11 cellular contexts compared by ENCODE assay signal in genomic region chr19:38710928-38711725, GRCh38. TPM values are rescaled to one million over a fixed set of nuclear protein-coding genes. Genes with fewer than 3 reads are reported as not detected.
DNase-seq lines count a peak whose midpoint lies in the region; ATAC-seq, FAIRE-seq and TF ChIP-seq lines count a peak whose summit lies in the region.
"Had no signal": no experiment of that assay in that cellular context is flagged by ENCODE, and none has a peak within 500 bp of the region (broad histone marks: within the 10 kb centered on the region; RNA-seq: fewer than 3 reads in every experiment).

No MANE protein-coding gene starts in this region.

- intact Hi-C loops in breast epithelium (cut with DNase I; ENCODE audit: low total_unique reads): no loop called here
- intact Hi-C loops in HepG2 (cut with micrococcal nuclease; ENCODE audit: unreplicated experiment): no loop called here
- intact Hi-C loops in stomach (cut with DNase I; ENCODE audit: low total_unique reads): no loop called here
- intact Hi-C loops in posterior vena cava (cut with DNase I): loop anchor here in 1 of 2 donors (5.0 kb wide), 1 partner anchor 59 kb away; no protein-coding TSS in a partner anchor

- H3K4me3 ChIP-seq in breast epithelium: no peak overlapping the region
- H3K4me3 ChIP-seq in HepG2 (replicated peaks in 1 of 3; ENCODE audit: insufficient read depth in 1 of 3, low read depth in 2 of 3, low read length in 3 of 3): no peak overlapping the region
- H3K4me3 ChIP-seq in stomach: no peak overlapping the region

- peaks cover 48% of the 10 kb centered on the region for H3K36me3 Mint-ChIP-seq in HFFc6 (ENCODE audit: low read depth)

- H2AFZ ChIP-seq in HepG2 (ENCODE audit: low read length): no peak overlapping the region

- peaks cover 6% of the 10 kb centered on the region for H3K36me3 ChIP-seq in breast epithelium
- H3K36me3 ChIP-seq in HepG2 (replicated peaks in 1 of 2; ENCODE audit: control insufficient read depth in 1 of 2, insufficient read depth in 2 of 2, low read length in 2 of 2): peaks cover 63 to 91% of the 10 kb centered on the region in 2 experiments
- H3K36me3 ChIP-seq in stomach: peaks cover 75 to 100% (median 99%) of the 10 kb centered on the region in 4 donors

- no peaks in the 10 kb centered on the region for H3K27me3 ChIP-seq in breast epithelium
- H3K27me3 ChIP-seq in HepG2 (ENCODE audit: control insufficient read depth in 1 of 2, insufficient read depth in 2 of 2, low read length in 2 of 2): no peaks in the 10 kb centered on the region
- H3K27me3 ChIP-seq in stomach: no peaks in the 10 kb centered on the region

- no peak overlapping the region for H3K9ac ChIP-seq in HepG2 (ENCODE audit: insufficient read depth, low read depth, low read length)

- H4K20me1 ChIP-seq in HepG2 (ENCODE audit: insufficient read depth, low read length): no peaks in the 10 kb centered on the region

- H3K9me3 Mint-ChIP-seq in HFFc6: peaks cover 6% of the 10 kb centered on the region; the same call in 1 of the 2 replicates

- no TSS peak for BruUV-seq in HepG2 (replicated peaks; lab: Mats Ljungman, UMichigan)

- 90% methylated on average over 21 of the region's 25 CpGs for WGBS in HepG2 (ENCODE audit: low lambda C conversion rate)
- WGBS in stomach, 5 donors: 63 to 83% (median 78%) methylated on average over 21 to 25 of the region's 25 CpGs

- no peak for ATAC-seq in HepG2
- ATAC-seq in GM19463 (IDR thresholded peaks at IDR 0.05; ENCODE audit: unreplicated experiment): no peak
- ATAC-seq in GM21526 (IDR thresholded peaks at IDR 0.05; ENCODE audit: low FRiP score, unreplicated experiment): no peak

- DNase-seq in HFFc6 (no peak), breast epithelium (ENCODE audit: low spot score in 2 of 2) (no peak), HepG2 (ENCODE audit: low spot score) (no peak), stomach (no peak), NCI-H748 treated with DMSO at 0.1 percent for 48 hours (lab: John Stamatoyannopoulos, UW) (no peak), posterior vena cava (ENCODE audit: low spot score) (no peak)
- DNase-seq: activated T-cell treated with anti-CD3 and anti-CD28 coated beads, Interleukin-2, amount 50 U/mL, for 48 hours; DMS53 had no signal

- POLR2A ChIA-PET in HepG2 (lab: Yijun Ruan, JAX): interaction anchor here (4.2 kb wide), 1 partner anchor 10 kb away, joined by 15 read pairs; no protein-coding TSS in a partner anchor

- H3K4me1 Mint-ChIP-seq in HFFc6 (ENCODE audit: low read depth): peaks cover 48% of the 10 kb centered on the region

- H3K9me3 ChIP-seq in breast epithelium: no peaks in the 10 kb centered on the region
- H3K9me3 ChIP-seq in HepG2 (ENCODE audit: low read length): no peaks in the 10 kb centered on the region
- H3K9me3 ChIP-seq in stomach: no peaks in the 10 kb centered on the region

- peaks cover 2% of the 10 kb centered on the region for H3K79me2 ChIP-seq in HepG2 (ENCODE audit: insufficient read depth, low read length)

- CTCF ChIA-PET in HepG2 (lab: Yijun Ruan, JAX; ENCODE audit: low intra/inter-chr PET ratio, low total read pairs): no interaction called here

- TF ChIP-seq POLR2A in breast epithelium (IDR thresholded peaks at IDR 0.05): no peak
- TF ChIP-seq POLR2A in HepG2 (IDR thresholded peaks at IDR 0.05; ENCODE audit: insufficient read depth in 1 of 2, low read depth in 2 of 2, low read length in 2 of 2): no peak
- no peak for TF ChIP-seq POLR2A in stomach (IDR thresholded peaks at IDR 0.05)

- no peak for FAIRE-seq in HepG2 (lab: Jason Lieb, UNC)
- FAIRE-seq: endothelial cell of umbilical vein had no signal

- TF ChIP-seq EP300 in HepG2 (IDR thresholded peaks at IDR 0.05; ENCODE audit: low read depth in 2 of 2, low read length in 2 of 2): no peak
- TF ChIP-seq EP300 in HepG2 (CRISPR knock-in tag; IDR thresholded peaks at IDR 0.05; ENCODE audit: borderline replicate concordance): no peak
- no peak for TF ChIP-seq EP300 in stomach (IDR thresholded peaks at IDR 0.05)

- no peak for TF ChIP-seq RAD21 in HepG2 (CRISPR knock-in tag; IDR thresholded peaks at IDR 0.05)

- TF ChIP-seq CTCF in HFFc6 (IDR thresholded peaks at IDR 0.05) (no peak), breast epithelium (IDR thresholded peaks at IDR 0.05) (no peak), HepG2 (CRISPR knock-in tag; IDR thresholded peaks at IDR 0.05) (no peak), stomach (IDR thresholded peaks at IDR 0.05) (no peak)

- H3K27me3 Mint-ChIP-seq in HFFc6 (ENCODE audit: insufficient read depth): peaks cover 38% of the 10 kb centered on the region

- H3K4me3 Mint-ChIP-seq in HFFc6: peak overlapping the region; percentile 58

- peak overlapping the region; percentile 89 for H3K27ac Mint-ChIP-seq in HFFc6

- H3K4me2 ChIP-seq in HepG2 (ENCODE audit: low read depth, low read length): no peak overlapping the region

- H3K27ac ChIP-seq in breast epithelium: peak overlapping the region; percentile 77 to 86
- H3K27ac ChIP-seq in HepG2 (ENCODE audit: extremely low read length, insufficient read depth, low read length): peak overlapping the region; percentile 6
- H3K27ac ChIP-seq in stomach: peak overlapping the region in 4 of 5 donors; percentile 68 to 88 (median 74)

- H3K4me1 ChIP-seq in breast epithelium: peaks cover 30 to 32% of the 10 kb centered on the region in 2 donors
- H3K4me1 ChIP-seq in HepG2 (ENCODE audit: insufficient read depth, low read length): peaks cover 20% of the 10 kb centered on the region
- peaks cover 84 to 100% (median 93%) of the 10 kb centered on the region in 4 donors for H3K4me1 ChIP-seq in stomach

- in situ Hi-C loops in HepG2 (cut with HindIII; ENCODE audit: extremely low pct_ligation_motif_present, low pct_unique_long_range_greater_than_20kb): no loop called here

TF ChIP-seq in HepG2, 621 proteins besides CTCF, POLR2A, EP300 and RAD21:
- peak; percentile 46 for TF ChIP-seq POLR2G (IDR thresholded peaks at IDR 0.05; ENCODE audit: low read depth, low read length)
- TF ChIP-seq AGO2 (optimal IDR thresholded peaks at IDR 0.05; ENCODE audit: low read depth, low read length): peak; percentile 93
- TF ChIP-seq ZNF605 (CRISPR knock-in tag; IDR thresholded peaks at IDR 0.05): no peak
- TF ChIP-seq, protein P1, sequence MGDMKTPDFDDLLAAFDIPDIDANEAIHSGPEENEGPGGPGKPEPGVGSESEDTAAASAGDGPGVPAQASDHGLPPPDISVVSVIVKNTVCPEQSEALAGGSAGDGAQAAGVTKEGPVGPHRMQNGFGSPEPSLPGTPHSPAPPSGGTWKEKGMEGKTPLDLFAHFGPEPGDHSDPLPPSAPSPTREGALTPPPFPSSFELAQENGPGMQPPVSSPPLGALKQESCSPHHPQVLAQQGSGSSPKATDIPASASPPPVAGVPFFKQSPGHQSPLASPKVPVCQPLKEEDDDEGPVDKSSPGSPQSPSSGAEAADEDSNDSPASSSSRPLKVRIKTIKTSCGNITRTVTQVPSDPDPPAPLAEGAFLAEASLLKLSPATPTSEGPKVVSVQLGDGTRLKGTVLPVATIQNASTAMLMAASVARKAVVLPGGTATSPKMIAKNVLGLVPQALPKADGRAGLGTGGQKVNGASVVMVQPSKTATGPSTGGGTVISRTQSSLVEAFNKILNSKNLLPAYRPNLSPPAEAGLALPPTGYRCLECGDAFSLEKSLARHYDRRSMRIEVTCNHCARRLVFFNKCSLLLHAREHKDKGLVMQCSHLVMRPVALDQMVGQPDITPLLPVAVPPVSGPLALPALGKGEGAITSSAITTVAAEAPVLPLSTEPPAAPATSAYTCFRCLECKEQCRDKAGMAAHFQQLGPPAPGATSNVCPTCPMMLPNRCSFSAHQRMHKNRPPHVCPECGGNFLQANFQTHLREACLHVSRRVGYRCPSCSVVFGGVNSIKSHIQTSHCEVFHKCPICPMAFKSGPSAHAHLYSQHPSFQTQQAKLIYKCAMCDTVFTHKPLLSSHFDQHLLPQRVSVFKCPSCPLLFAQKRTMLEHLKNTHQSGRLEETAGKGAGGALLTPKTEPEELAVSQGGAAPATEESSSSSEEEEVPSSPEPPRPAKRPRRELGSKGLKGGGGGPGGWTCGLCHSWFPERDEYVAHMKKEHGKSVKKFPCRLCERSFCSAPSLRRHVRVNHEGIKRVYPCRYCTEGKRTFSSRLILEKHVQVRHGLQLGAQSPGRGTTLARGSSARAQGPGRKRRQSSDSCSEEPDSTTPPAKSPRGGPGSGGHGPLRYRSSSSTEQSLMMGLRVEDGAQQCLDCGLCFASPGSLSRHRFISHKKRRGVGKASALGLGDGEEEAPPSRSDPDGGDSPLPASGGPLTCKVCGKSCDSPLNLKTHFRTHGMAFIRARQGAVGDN (CRISPR knock-in tag; IDR thresholded peaks at IDR 0.05): peak; percentile 17; the same call in 1 of the 2 replicates

RNA-seq across cellular contexts. Expression of gene CAPN12, which starts 33.1 kb away (rescaled TPM):
- total RNA-seq in HFFc6 (2021; fragmentation: NEBNext Ultra II Directional; extraction: Animal tissue kit (Norgen Biotek cat#: 25700)): under 1 TPM; 0.09 to 0.45 (median 0.19) TPM
- total RNA-seq in breast epithelium: 1 to 10 TPM in 2 of 3 donors, under 1 TPM in 1; 0.16 to 9.2 (median 4.1) TPM
- total RNA-seq in HepG2 (2016; rRNA removed; fragmentation: Illumina TruSeq; extraction: Trizol): 0.62 and 1.6 TPM in 2 replicates
- total RNA-seq in HepG2 (2016; cell fraction: cytosol; rRNA removed; fragmentation: Illumina TruSeq; extraction: Trizol; ENCODE audit: low read depth): 1.0 and 1.2 TPM in 2 replicates
- 0.30 and 1.3 TPM in 2 replicates for total RNA-seq in HepG2 (2016; cell fraction: insoluble cytoplasmic fraction; rRNA removed; fragmentation: Illumina TruSeq; extraction: Trizol)
- total RNA-seq in HepG2 (2016; cell fraction: membrane; rRNA removed; fragmentation: Illumina TruSeq; extraction: Trizol): 0.49 and 0.59 TPM in 2 replicates
- 2.3 and 2.9 TPM in 2 replicates for total RNA-seq in HepG2 (2016; cell fraction: nucleus; rRNA removed; fragmentation: Illumina TruSeq; extraction: Trizol)
- 13.6 and 20.4 TPM in 2 replicates for polyA plus RNA-seq in HepG2 (2011; rRNA removed)
- polyA plus RNA-seq in HepG2 (2011; cell fraction: cytosol; rRNA removed): 3.4 and 3.8 TPM in 2 replicates
- polyA plus RNA-seq in HepG2 (2011; cell fraction: nucleus; rRNA removed): 230 and 249 TPM in 2 replicates
- polyA plus RNA-seq in HepG2 (2012): 8.4 and 11.4 TPM in 2 replicates
- 0.35 and 0.73 TPM in 2 replicates for polyA plus RNA-seq in HepG2 (2016; cell fraction: cytosol; fragmentation: Illumina TruSeq; extraction: Trizol; ENCODE audit: low read depth)
- 0.66 and 0.96 TPM in 2 replicates for polyA plus RNA-seq in HepG2 (2016; cell fraction: insoluble cytoplasmic fraction; fragmentation: Illumina TruSeq; extraction: Trizol; ENCODE audit: low read depth)
- 0.66 and 0.81 TPM in 2 replicates for polyA plus RNA-seq in HepG2 (2016; cell fraction: membrane; fragmentation: Illumina TruSeq; extraction: Trizol; ENCODE audit: low read depth)
- 16.2 and 18.9 TPM in 2 replicates for polyA plus RNA-seq in HepG2 (2016; cell fraction: nucleus; fragmentation: Illumina TruSeq; extraction: Trizol; ENCODE audit: insufficient read depth, low read depth)
- 4.4 TPM in 1 of 2 replicates, not detected in the other for polyA minus RNA-seq in HepG2 (2011; rRNA and poly(A)+ RNA removed; ENCODE audit: low replicate concordance)
- 0.69 and 2.0 TPM in 2 replicates for polyA minus RNA-seq in HepG2 (2011; cell fraction: cytosol; rRNA and poly(A)+ RNA removed)
- polyA minus RNA-seq in HepG2 (2011; cell fraction: nucleus; rRNA and poly(A)+ RNA removed): 10.0 and 11.6 TPM in 2 replicates
- total RNA-seq in stomach: 10 to 100 TPM in 1 of 5 donors, 1 to 10 TPM in 4; 1.2 to 33.3 (median 4.8) TPM
- polyA plus RNA-seq in stomach: 10 to 100 TPM in 2 of 3 donors, 1 to 10 TPM in 1; 3.4 to 16.9 (median 16.3) TPM
- total RNA-seq in posterior vena cava: 1 to 10 TPM; 1.9 to 2.9 TPM
- total RNA-seq: endothelial cell of umbilical vein had no signal

Comparison
In these comparisons a context has a peak if more than half of its experiments do, and no peak if none do; other contexts are left out.
1. H3K27ac ChIP-seq: peak in every context shown above with its lines; median percentile 82 in breast epithelium; 74 in stomach; 6 in HepG2.